16 cellular contexts compared by ENCODE assay signal in genomic region chr3:30358871-30359270, GRCh38.
DNase-seq lines count a peak whose midpoint lies in the region; ATAC-seq and TF ChIP-seq lines count a peak whose summit lies in the region.
"Had no signal": no experiment of that assay in that cellular context is flagged by ENCODE, and none has a peak within 500 bp of the region (broad histone marks: within the 10 kb centered on the region; RNA-seq: fewer than 3 reads in every experiment).

No MANE protein-coding gene starts in this region.

- 79 to 82% methylated on average over 3 of the region's 3 CpGs for WGBS in GM23248 (ENCODE audit: low coverage in 1 of 2, low lambda C conversion rate in 2 of 2, missing lambda C conversion rate in 2 of 2), 2 experiments
- 96% methylated on average over 3 of the region's 3 CpGs for whole genome bisulfite sequencing in mammary epithelial cell (ENCODE audit: low coverage, missing lambda C conversion rate)

- no peak overlapping the region for H3K4me2 ChIP-seq in GM23248 (ENCODE audit: unreplicated experiment)
- no peak overlapping the region for H3K4me2 ChIP-seq in mammary epithelial cell (ENCODE audit: insufficient read depth, low read depth, low read length)
- H3K4me2 ChIP-seq: BLaER1 treated with 17β-estradiol and CSF1 and Interleukin-3, amounts not matched to agents 10 nM and 100 nM; GM23338 had no signal

- dilution Hi-C loops in mammary epithelial cell (cut with HindIII; ENCODE audit: low sequenced_read_pairs): no loop called here

- H3K4me3 ChIP-seq in GM23248: no peak overlapping the region
- no peak overlapping the region for H3K4me3 ChIP-seq in Panc1 (ENCODE audit: low read depth in 2 of 2, low read length in 2 of 2)
- no peak overlapping the region for H3K4me3 ChIP-seq in mammary epithelial cell (replicated peaks in 1 of 3; ENCODE audit: insufficient read depth in 1 of 3, low read depth in 2 of 3, low read length in 3 of 3)
- no peak overlapping the region for H3K4me3 ChIP-seq in vagina
- H3K4me3 ChIP-seq: BLaER1 treated with 17β-estradiol and CSF1 and Interleukin-3, amounts not matched to agents 10 nM and 100 nM; GM23338 had no signal

- no TSS peak for BruUV-seq in Panc1 (replicated peaks; lab: Mats Ljungman, UMichigan)
- no TSS peak for BruUV-seq in mammary epithelial cell (replicated peaks; lab: Mats Ljungman, UMichigan)

- no peak for TF ChIP-seq POLR2A in vagina (IDR thresholded peaks at IDR 0.05)

- POLR2A ChIA-PET in Panc1 (lab: Charles Lee): no interaction called here

- peak overlapping the region; percentile 63; the same call in 1 of the 2 replicates for H3K27ac ChIP-seq in GM23248
- H3K27ac ChIP-seq in Panc1 (ENCODE audit: low read length): peak overlapping the region; percentile 23; the same call in 1 of the 2 replicates
- peak overlapping the region; percentile 84 for H3K27ac ChIP-seq in mammary epithelial cell (ENCODE audit: insufficient read depth, low read depth, low read length)
- H3K27ac ChIP-seq in vagina: no peak overlapping the region
- H3K27ac ChIP-seq: BLaER1 treated with 17β-estradiol and CSF1 and Interleukin-3, amounts not matched to agents 10 nM and 100 nM had no signal

- no peaks in the 10 kb centered on the region for H3K79me2 ChIP-seq in GM23248 (ENCODE audit: insufficient read depth)
- H3K79me2 ChIP-seq in mammary epithelial cell (ENCODE audit: insufficient read depth, low read length): no peaks in the 10 kb centered on the region

- intact Hi-C loops in Panc1 (cut with micrococcal nuclease; ENCODE audit: unreplicated experiment): no loop called here
- intact Hi-C loops in mammary epithelial cell (cut with micrococcal nuclease): no loop called here
- intact Hi-C loops in vagina (cut with DNase I): no loop called here

- DNase-seq in GM23248 (no peak), Panc1 (ENCODE audit: low read depth, low spot score) (no peak), mammary epithelial cell (no peak), vagina (ENCODE audit: extremely low spot score in 2 of 2) (no peak)
- DNase-seq: Calu3; CD8-positive, alpha-beta T cell; DMS79 treated with DMSO at 0.1 percent for 48 hours; GF-D8; KG1 had no signal

- no peak overlapping the region for H2AFZ ChIP-seq in GM23248
- H2AFZ ChIP-seq in mammary epithelial cell (ENCODE audit: low read depth, low read length): no peak overlapping the region
- H2AFZ ChIP-seq: GM23338 had no signal

- H3K4me1 ChIP-seq in GM23248 (ENCODE audit: insufficient read depth) (peaks cover 24% of the 10 kb centered on the region), Panc1 (ENCODE audit: control insufficient read depth, insufficient read depth, low read length) (peaks cover 4% of the 10 kb centered on the region), mammary epithelial cell (ENCODE audit: insufficient read depth, low read length) (peaks cover 30% of the 10 kb centered on the region), vagina (peaks cover 43% of the 10 kb centered on the region)

- H3K9ac ChIP-seq in GM23248: no peak overlapping the region
- H3K9ac ChIP-seq in mammary epithelial cell (ENCODE audit: insufficient read depth, low read length): no peak overlapping the region
- H3K9ac ChIP-seq: BLaER1 treated with 17β-estradiol and CSF1 and Interleukin-3, amounts not matched to agents 10 nM and 100 nM had no signal

- H3K9me3 ChIP-seq in GM23248 (ENCODE audit: low read depth) (no peaks in the 10 kb centered on the region), Panc1 (ENCODE audit: control insufficient read depth, insufficient read depth, low read depth, low read length) (no peaks in the 10 kb centered on the region), mammary epithelial cell (replicated peaks; ENCODE audit: insufficient read depth, low read length) (no peaks in the 10 kb centered on the region), vagina (no peaks in the 10 kb centered on the region)

- no peak for TF ChIP-seq CTCF in Panc1 (IDR thresholded peaks at IDR 0.05)
- no peak for TF ChIP-seq CTCF in mammary epithelial cell (conservative IDR thresholded peaks at IDR 0.05 in 1 of 2, IDR thresholded peaks at IDR 0.05 in 1 of 2; ENCODE audit: extremely low read depth in 1 of 2, insufficient read depth in 1 of 2, low read depth in 1 of 2, low read length in 2 of 2)
- no peak for TF ChIP-seq CTCF in vagina (IDR thresholded peaks at IDR 0.05)

- no peak for ATAC-seq in Panc1
- ATAC-seq in GM18870 (IDR thresholded peaks at IDR 0.05; ENCODE audit: unreplicated experiment): no peak
- ATAC-seq in GM18873 (IDR thresholded peaks at IDR 0.05; ENCODE audit: low FRiP score, unreplicated experiment): no peak
- ATAC-seq in GM18498 (IDR thresholded peaks at IDR 0.05; ENCODE audit: unreplicated experiment): no peak
- ATAC-seq: CD8-positive, alpha-beta T cell; GM23338; HCT116; HepG2 had no signal

- H3F3A ChIP-seq in GM23248 (ENCODE audit: insufficient read depth): peaks cover 16% of the 10 kb centered on the region

- no peaks in the 10 kb centered on the region for H3K27me3 ChIP-seq in GM23248 (replicated peaks; ENCODE audit: insufficient read depth)
- H3K27me3 ChIP-seq in Panc1 (ENCODE audit: control insufficient read depth, insufficient read depth, low read length): no peaks in the 10 kb centered on the region
- H3K27me3 ChIP-seq in mammary epithelial cell (ENCODE audit: insufficient read depth, low read length): no peaks in the 10 kb centered on the region
- H3K27me3 ChIP-seq in vagina: no peaks in the 10 kb centered on the region
- H3K27me3 ChIP-seq: BLaER1 treated with 17β-estradiol and CSF1 and Interleukin-3, amounts not matched to agents 10 nM and 100 nM had no signal

- H4K20me1 ChIP-seq in GM23248 (ENCODE audit: insufficient read depth) (no peaks in the 10 kb centered on the region), mammary epithelial cell (ENCODE audit: insufficient read depth, low read length) (no peaks in the 10 kb centered on the region)
- H4K20me1 ChIP-seq: BLaER1 treated with 17β-estradiol and CSF1 and Interleukin-3, amounts not matched to agents 10 nM and 100 nM had no signal

- H3K36me3 ChIP-seq in GM23248 (ENCODE audit: low read depth) (no peaks in the 10 kb centered on the region), Panc1 (ENCODE audit: control insufficient read depth, insufficient read depth, low read length) (no peaks in the 10 kb centered on the region), mammary epithelial cell (ENCODE audit: insufficient read depth, low read length) (no peaks in the 10 kb centered on the region), vagina (no peaks in the 10 kb centered on the region)
- H3K36me3 ChIP-seq: BLaER1 treated with 17β-estradiol and CSF1 and Interleukin-3, amounts not matched to agents 10 nM and 100 nM had no signal

- CTCF ChIA-PET in Panc1 (lab: Charles Lee): no interaction called here
- CTCF ChIA-PET in mammary epithelial cell (lab: Charles Lee; ENCODE audit: low non-redundant PET): no interaction called here

- 0 out of 2 replicates have a peak, but pooled peaks cover 3% of the 10 kb centered on the region for H3K9me2 ChIP-seq in GM23248 (ENCODE audit: insufficient read depth)

- in situ Hi-C loops in GM23248 (cut with MboI): no loop called here
- in situ Hi-C loops in Panc1 (cut with HindIII; ENCODE audit: low pct_unique_long_range_greater_than_20kb, low sequenced_read_pairs): no loop called here
- in situ Hi-C loops in mammary epithelial cell (cut with MboI; ENCODE audit: low sequenced_read_pairs in 2 of 2): no loop called here
